In genomic region chr20:40325006-40325563, GRCh38 we compare ENCODE assay signal across 19 cellular contexts.
"Had no signal": no experiment of that assay in that cellular context is flagged by ENCODE, and none has a peak within 500 bp of the region (broad histone marks: within the 10 kb centered on the region; RNA-seq: fewer than 3 reads in every experiment).

No MANE protein-coding gene starts in this region.

- H3K27ac ChIP-seq: epithelial cell of prostate, esophagus squamous epithelium, gastroesophageal sphincter, neutrophil, stomach, thoracic aorta, transverse colon had no signal

- H3K27me3 Mint-ChIP-seq: effector memory CD8-positive, alpha-beta T cell had no signal

- DNase-seq: effector memory CD8-positive, alpha-beta T cell; esophagus squamous epithelium; foreskin fibroblast; glutamatergic neuron; islet precursor cell; mucosa of descending colon; naive thymus-derived CD8-positive, alpha-beta T cell; posterior cingulate gyrus; small intestine; stimulated activated CD4-positive, alpha-beta T cell treated with anti-CD3 and anti-CD28 coated beads, Interleukin-12 subunit alpha, Interleukin-12 subunit beta, amount 100 ng/mL, for 4 hours; stimulated activated naive CD4-positive, alpha-beta T cell; stomach; substantia nigra; transverse colon had no signal

- H3K4me1 ChIP-seq: gastroesophageal sphincter, stomach, transverse colon had no signal

- H3K27me3 ChIP-seq: esophagus squamous epithelium, gastroesophageal sphincter, stomach, transverse colon had no signal

- H3K27ac Mint-ChIP-seq: effector memory CD8-positive, alpha-beta T cell; naive thymus-derived CD8-positive, alpha-beta T cell had no signal

- H3K9me3 ChIP-seq: esophagus squamous epithelium, gastroesophageal sphincter, mucosa of descending colon, neutrophil, stomach, thoracic aorta, transverse colon had no signal

- ATAC-seq: effector memory CD8-positive, alpha-beta T cell; gastroesophageal sphincter; left lobe of liver; mucosa of descending colon; naive thymus-derived CD8-positive, alpha-beta T cell had no signal

- H3K4me3 Mint-ChIP-seq: effector memory CD8-positive, alpha-beta T cell; naive thymus-derived CD8-positive, alpha-beta T cell had no signal

- H3K4me3 ChIP-seq: esophagus squamous epithelium, gastroesophageal sphincter, mucosa of descending colon, stomach, thoracic aorta, transverse colon had no signal

- H3K36me3 ChIP-seq: esophagus squamous epithelium, gastroesophageal sphincter, neutrophil, stomach, thoracic aorta, transverse colon had no signal
